Comparison of ENCODE assay signal across 8 cellular contexts in the genomic region with DNA sequence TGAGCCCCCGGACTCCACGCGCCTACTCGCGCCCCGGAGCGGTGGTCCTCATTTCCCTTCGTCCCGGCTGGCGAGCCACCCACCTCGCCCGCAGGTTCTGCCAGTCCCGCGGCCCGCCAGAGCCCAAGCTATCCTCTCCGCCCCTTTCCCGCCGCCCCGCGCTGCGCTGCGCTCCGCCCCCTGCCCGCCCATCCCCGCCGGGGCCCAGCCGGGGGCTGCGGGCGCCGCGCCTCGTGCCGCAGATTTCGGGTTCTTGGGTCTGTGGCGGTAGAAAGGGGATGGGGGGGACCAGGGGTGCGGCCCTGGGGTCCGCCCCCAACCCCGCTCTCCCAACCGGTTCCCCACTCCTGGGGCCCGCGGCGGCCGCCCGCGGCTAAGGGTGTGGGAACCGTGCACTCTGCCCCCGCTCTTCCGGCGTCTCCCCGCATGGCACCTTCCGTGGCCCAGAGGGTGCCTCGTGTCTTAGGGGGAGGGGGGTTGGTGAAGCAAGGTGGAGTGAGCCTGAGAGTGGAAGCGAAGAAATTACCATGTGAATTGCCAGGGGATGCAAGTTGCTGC.
A peak's percentile ranks its signal among the peaks of the same experiment; 100 is the strongest.
DNase-seq lines count a peak whose midpoint lies in the region; ATAC-seq, FAIRE-seq and TF ChIP-seq lines count a peak whose summit lies in the region.

No MANE protein-coding gene starts in this region.

- peak in 1 of 2 donors; percentile 75 for ATAC-seq in upper lobe of left lung (ENCODE audit: low FRiP score in 2 of 2)
- no peak for ATAC-seq in GM21528 (IDR thresholded peaks at IDR 0.05; ENCODE audit: low FRiP score, unreplicated experiment)

- FAIRE-seq in GM19239 (lab: Jason Lieb, UNC): no peak

- TF ChIP-seq POLR2A in ovary (IDR thresholded peaks at IDR 0.05) (no peak), upper lobe of left lung (IDR thresholded peaks at IDR 0.05) (peak in 1 of 4 donors; percentile 21)

- 27 to 39% (median 31%) methylated on average over 35 to 53 of the region's 53 CpGs for WGBS in ovary, 3 donors
- WGBS in upper lobe of left lung, 2 donors: 3 to 20% methylated on average over 8 to 19 of the region's 53 CpGs

- no peak for TF ChIP-seq EP300 in ovary (IDR thresholded peaks at IDR 0.05)
- no peak for TF ChIP-seq EP300 in upper lobe of left lung (IDR thresholded peaks at IDR 0.05)

- no peak for DNase-seq in GM06990 (ENCODE audit: extremely low read depth, insufficient read length)
- peak; percentile 90 for DNase-seq in NCI-H69 (lab: John Stamatoyannopoulos, UW)
- DNase-seq in activated T-cell treated with anti-CD3 and anti-CD28 coated beads for 4 hours: peak; percentile 44
- no peak for DNase-seq in fibroblast of mammary gland (ENCODE audit: low read depth)
- peak; percentile 20 to 48 (median 37) for DNase-seq in ovary
- DNase-seq in upper lobe of left lung: peak; percentile 28 to 87
- DNase-seq in GM19239 (ENCODE audit: insufficient read length, low spot score): no peak

- no peaks in the 10 kb centered on the region for H3K9me3 ChIP-seq in ovary
- peaks cover 0 to 3% (median 0%) of the 10 kb centered on the region in 4 donors for H3K9me3 ChIP-seq in upper lobe of left lung

- intact Hi-C loops in ovary (cut with DNase I): no loop called here

- H3K27ac ChIP-seq in ovary (no peak overlapping the region), upper lobe of left lung (peak overlapping the region in 1 of 4 donors; percentile 63)

- no peaks in the 10 kb centered on the region for H3K4me1 ChIP-seq in ovary (ENCODE audit: insufficient read depth)
- peaks cover 0 to 19% (median 0%) of the 10 kb centered on the region in 4 donors for H3K4me1 ChIP-seq in upper lobe of left lung

- H3K36me3 ChIP-seq in GM06990 (ENCODE audit: control insufficient read depth, insufficient read depth, low read length): no peaks in the 10 kb centered on the region
- no peaks in the 10 kb centered on the region for H3K36me3 ChIP-seq in ovary
- H3K36me3 ChIP-seq in upper lobe of left lung: no peaks in the 10 kb centered on the region

- no peak for TF ChIP-seq CTCF in GM06990 (IDR thresholded peaks at IDR 0.05; ENCODE audit: insufficient read depth, low read length, poor library complexity, severe bottlenecking)
- TF ChIP-seq CTCF in fibroblast of mammary gland (conservative IDR thresholded peaks at IDR 0.05; ENCODE audit: control insufficient read depth, insufficient read depth, low read depth, low read length): no peak
- no peak for TF ChIP-seq CTCF in ovary (IDR thresholded peaks at IDR 0.05)
- TF ChIP-seq CTCF in upper lobe of left lung (IDR thresholded peaks at IDR 0.05): no peak

- H3K4me3 ChIP-seq in GM06990 (replicated peaks; ENCODE audit: low read depth, low read length) (peak overlapping the region; percentile 36), fibroblast of mammary gland (ENCODE audit: control insufficient read depth, low read depth, low read length) (peak overlapping the region; percentile 74), ovary (peak overlapping the region; percentile 46), upper lobe of left lung (peak overlapping the region; percentile 25 to 68 (median 60))

- no peaks in the 10 kb centered on the region; the same call in 1 of the 2 replicates for H3K27me3 ChIP-seq in GM06990 (replicated peaks; ENCODE audit: control insufficient read depth, insufficient read depth, low read length)
- no peaks in the 10 kb centered on the region for H3K27me3 ChIP-seq in ovary
- peaks cover 0 to 15% (median 0%) of the 10 kb centered on the region in 4 donors for H3K27me3 ChIP-seq in upper lobe of left lung

Comparison
In these comparisons a context has a peak if more than half of its experiments do, and no peak if none do; other contexts are left out.
1. DNase-seq: peak in NCI-H69 (single experiment), activated T-cell treated with anti-CD3 and anti-CD28 coated beads for 4 hours (single experiment), ovary (5 of 5) and upper lobe of left lung (2 of 2); none in GM06990 (single experiment), fibroblast of mammary gland (single experiment) and GM19239 (single experiment).
2. Peak in every context shown above with its lines, with median percentiles within 50 percentile points of each other: H3K4me3 ChIP-seq.